ENCODE assay signal across 9 cellular contexts in the genomic region with DNA sequence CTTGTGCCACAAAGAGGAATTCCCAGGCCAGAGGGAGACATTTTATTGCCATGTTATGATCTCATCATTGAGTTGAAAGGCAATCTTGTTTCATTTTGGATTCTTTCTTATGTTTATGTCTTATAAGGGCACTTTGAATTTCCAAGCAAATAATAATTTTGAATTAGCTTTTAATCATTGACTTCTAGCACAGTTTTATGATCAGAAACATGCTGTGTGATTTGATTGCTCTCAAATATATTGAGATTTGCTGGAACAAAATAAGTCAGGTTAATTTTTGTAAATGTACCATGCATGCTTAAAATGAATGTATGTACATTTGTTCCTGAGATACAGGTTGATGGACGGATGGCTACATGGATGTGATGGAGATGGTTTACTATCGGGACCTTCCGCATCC. TPM values are rescaled to one million over a fixed set of nuclear protein-coding genes. Genes with fewer than 3 reads are reported as not detected.
DNase-seq lines count a peak whose midpoint lies in the region; ATAC-seq, FAIRE-seq and TF ChIP-seq lines count a peak whose summit lies in the region.
"Not testable (repeated sequence)": the region's sequence is repeated elsewhere in the genome, so short reads cannot be mapped to it uniquely, and the experiment has no call there.
"Had no signal": no experiment of that assay in that cellular context is flagged by ENCODE, and none has a peak within 500 bp of the region (broad histone marks: within the 10 kb centered on the region; RNA-seq: fewer than 3 reads in every experiment).

A gene (plus strand): TSS at position 301 of the 400 bp plus-strand sequence. CDS start 105 bp downstream, outside the sequence.

- H3K9me3 ChIP-seq in AG04450 (ENCODE audit: control insufficient read depth, insufficient read depth, low read length); SK-N-SH; esophagus (ENCODE audit: control insufficient read depth in 2 of 2, insufficient read depth in 1 of 2, low read depth in 1 of 2, low read length in 1 of 2); HepG2 (ENCODE audit: low read length); neural cell (ENCODE audit: low read length); testis: not testable (repeated sequence)

- not testable (repeated sequence) for TF ChIP-seq CTCF in AG04450 (IDR thresholded peaks at IDR 0.05; ENCODE audit: low read depth, low read length); SK-N-SH (IDR thresholded peaks at IDR 0.05); HepG2 (CRISPR knock-in tag; IDR thresholded peaks at IDR 0.05); neural cell (IDR thresholded peaks at IDR 0.05; ENCODE audit: poor library complexity, severe bottlenecking); testis (IDR thresholded peaks at IDR 0.05)

- not testable (repeated sequence) for H3K36me3 ChIP-seq in SK-N-SH (replicated peaks in 1 of 2; ENCODE audit: control insufficient read depth in 1 of 2, insufficient read depth in 2 of 2, low read length in 1 of 2); esophagus (ENCODE audit: control insufficient read depth in 2 of 2, insufficient read depth in 2 of 2, low read length in 1 of 2); HepG2 (replicated peaks in 1 of 2; ENCODE audit: control insufficient read depth in 1 of 2, insufficient read depth in 2 of 2, low read length in 2 of 2); neural cell (ENCODE audit: insufficient read depth, low read length); testis (ENCODE audit: low read depth, missing control alignments)

- not testable (repeated sequence) for FAIRE-seq in HepG2 (lab: Jason Lieb, UNC)

- H3K4me3 ChIP-seq in AG04450 (ENCODE audit: low read depth, low read length); SK-N-SH (ENCODE audit: low read depth in 2 of 2, low read length in 1 of 2); esophagus (ENCODE audit: low read depth in 1 of 2, low read length in 2 of 2); HepG2 (replicated peaks in 1 of 3; ENCODE audit: insufficient read depth in 1 of 3, low read depth in 2 of 3, low read length in 3 of 3); neural cell (ENCODE audit: low read length); testis: not testable (repeated sequence)

- H3K9ac ChIP-seq in SK-N-SH; HepG2 (ENCODE audit: insufficient read depth, low read depth, low read length); neural cell (ENCODE audit: low read length): not testable (repeated sequence)

- in situ Hi-C loops in HepG2 (cut with HindIII; ENCODE audit: extremely low pct_ligation_motif_present, low pct_unique_long_range_greater_than_20kb): not testable (repeated sequence)

- H3K79me2 ChIP-seq in SK-N-SH (ENCODE audit: insufficient read depth); HepG2 (ENCODE audit: insufficient read depth, low read length); neural cell (replicated peaks; ENCODE audit: insufficient read depth, low read length): not testable (repeated sequence)

- H3F3A ChIP-seq in SK-N-SH (replicated peaks; ENCODE audit: insufficient read depth); neural cell (ENCODE audit: insufficient read depth, low read length, poor library complexity, severe bottlenecking): not testable (repeated sequence)

- not testable (repeated sequence) for ATAC-seq in HepG2

- not testable (repeated sequence) for TF ChIP-seq EP300 in SK-N-SH (IDR thresholded peaks at IDR 0.05; ENCODE audit: borderline replicate concordance in 1 of 2, low read depth in 1 of 2, low read length in 1 of 2); HepG2 (IDR thresholded peaks at IDR 0.05; ENCODE audit: low read depth in 2 of 2, low read length in 2 of 2); HepG2 (CRISPR knock-in tag; IDR thresholded peaks at IDR 0.05; ENCODE audit: borderline replicate concordance); neural cell (conservative IDR thresholded peaks at IDR 0.05; ENCODE audit: poor library complexity, severe bottlenecking)

- TF ChIP-seq RAD21 in SK-N-SH (IDR thresholded peaks at IDR 0.05; ENCODE audit: low read length); HepG2 (CRISPR knock-in tag; IDR thresholded peaks at IDR 0.05); neural cell (conservative IDR thresholded peaks at IDR 0.05): not testable (repeated sequence)

- intact Hi-C loops in HepG2 (cut with micrococcal nuclease; ENCODE audit: unreplicated experiment); testis (cut with DNase I; ENCODE audit: low total_unique reads): not testable (repeated sequence)

- not testable (repeated sequence) for H4K20me1 ChIP-seq in SK-N-SH (ENCODE audit: insufficient read depth); HepG2 (ENCODE audit: insufficient read depth, low read length); neural cell (ENCODE audit: insufficient read depth)

- not testable (repeated sequence) for TF ChIP-seq POLR2A in HepG2 (IDR thresholded peaks at IDR 0.05; ENCODE audit: insufficient read depth in 1 of 2, low read depth in 2 of 2, low read length in 2 of 2); testis (IDR thresholded peaks at IDR 0.05)

- CTCF ChIA-PET in AG04450 (lab: Charles Lee); SK-N-SH (lab: Yijun Ruan, JAX); HepG2 (lab: Yijun Ruan, JAX; ENCODE audit: low intra/inter-chr PET ratio, low total read pairs): not testable (repeated sequence)

- not testable (repeated sequence) for H3K9me2 ChIP-seq in SK-N-SH; neural cell (ENCODE audit: insufficient read depth, low read length)

- not testable (repeated sequence) for H3K4me2 ChIP-seq in SK-N-SH; HepG2 (ENCODE audit: low read depth, low read length); neural cell (ENCODE audit: low read length)

- not testable (repeated sequence) for BruUV-seq in HepG2 (replicated peaks; lab: Mats Ljungman, UMichigan)

- POLR2A ChIA-PET in AG04450 (lab: Yijun Ruan, JAX); SK-N-SH (lab: Yijun Ruan, JAX); HepG2 (lab: Yijun Ruan, JAX): not testable (repeated sequence)

- H2AFZ ChIP-seq in SK-N-SH (ENCODE audit: low read depth); HepG2 (ENCODE audit: low read length); neural cell (ENCODE audit: low read depth, low read length): not testable (repeated sequence)

- H3K4me1 ChIP-seq in SK-N-SH (ENCODE audit: control insufficient read depth in 1 of 2, insufficient read depth in 2 of 2, low read depth in 1 of 2, low read length in 1 of 2); esophagus (ENCODE audit: control insufficient read depth in 2 of 2, insufficient read depth in 2 of 2, low read length in 1 of 2); HepG2 (ENCODE audit: insufficient read depth, low read length); testis: not testable (repeated sequence)

- not testable (repeated sequence) for H3K27ac ChIP-seq in AG04450 (ENCODE audit: low read depth, low read length); SK-N-SH (ENCODE audit: low read depth in 2 of 2, low read length in 1 of 2); adipose tissue (ENCODE audit: low read depth, low read length); esophagus (ENCODE audit: low read depth in 2 of 2, low read length in 1 of 2); HepG2 (ENCODE audit: extremely low read length, insufficient read depth, low read length); neural cell (ENCODE audit: low read length); testis

- H3K27me3 ChIP-seq in AG04450 (ENCODE audit: control insufficient read depth, insufficient read depth, low read length); SK-N-SH (ENCODE audit: insufficient read depth); esophagus (ENCODE audit: control insufficient read depth in 1 of 2, insufficient read depth in 2 of 2, low read length in 2 of 2); HepG2 (ENCODE audit: control insufficient read depth in 1 of 2, insufficient read depth in 2 of 2, low read length in 2 of 2); neural cell (ENCODE audit: insufficient read depth, low read depth, low read length); testis: not testable (repeated sequence)

- DNase-seq in AG04450 (ENCODE audit: low read depth, low spot score); LHCN-M2 (ENCODE audit: low read depth); SK-N-SH; HepG2 (ENCODE audit: low spot score); testis: not testable (repeated sequence)

- no CpG with 5 or more reads among the region's 3 CpGs for WGBS in SK-N-SH (ENCODE audit: low lambda C conversion rate)
- no CpG with 5 or more reads among the region's 3 CpGs for WGBS in adipose tissue, 3 donors
- no CpG with 5 or more reads among the region's 3 CpGs for WGBS in esophagus, 2 donors
- WGBS in HepG2 (ENCODE audit: low lambda C conversion rate): no CpG with 5 or more reads among the region's 3 CpGs
- no CpG with 5 or more reads among the region's 3 CpGs for WGBS in testis, 2 donors

RNA-seq across cellular contexts. Expression of the gene that starts here (rescaled TPM):
- polyA plus RNA-seq in AG04450 (2011; rRNA removed) (11.8 and 15.8 TPM in 2 replicates), SK-N-SH (2012; rRNA removed) (16.7 and 26.9 TPM in 2 replicates), adipose tissue (10 to 100 TPM; 11.6 to 20.5 (median 19.6) TPM), esophagus (10 to 100 TPM; 13.6 to 42.0 TPM), HepG2 (2011; rRNA removed) (65.3 and 97.4 TPM in 2 replicates), neural cell (13.9 and 15.9 TPM in 2 replicates), testis (ENCODE audit: insufficient read depth, low read depth, low replicate concordance) (19.8 TPM)
- 0.78 and 3.0 TPM in 2 replicates for polyA minus RNA-seq in AG04450 (2011; rRNA and poly(A)+ RNA removed)
- total RNA-seq in LHCN-M2 (2014; rRNA removed) (1.1 and 13.0 TPM in 2 replicates), HepG2 (2016; rRNA removed; fragmentation: Illumina TruSeq; extraction: Trizol) (4.8 and 11.0 TPM in 2 replicates), testis (10 to 100 TPM; 11.7 to 13.9 TPM)
- polyA plus RNA-seq in LHCN-M2 (2012): 2.2 TPM
- 11.1 and 11.3 TPM in 2 replicates for polyA plus RNA-seq in SK-N-SH (2012; cell fraction: cytosol; rRNA removed)
- 41.8 and 75.5 TPM in 2 replicates for polyA plus RNA-seq in SK-N-SH (2012; cell fraction: nucleus; rRNA removed)
- 1.1 and 2.6 TPM in 2 replicates for total RNA-seq in HepG2 (2016; cell fraction: cytosol; rRNA removed; fragmentation: Illumina TruSeq; extraction: Trizol; ENCODE audit: low read depth)
- total RNA-seq in HepG2 (2016; cell fraction: insoluble cytoplasmic fraction; rRNA removed; fragmentation: Illumina TruSeq; extraction: Trizol): 4.3 and 9.5 TPM in 2 replicates
- 4.0 and 4.2 TPM in 2 replicates for total RNA-seq in HepG2 (2016; cell fraction: membrane; rRNA removed; fragmentation: Illumina TruSeq; extraction: Trizol)
- 4.9 and 17.0 TPM in 2 replicates for total RNA-seq in HepG2 (2016; cell fraction: nucleus; rRNA removed; fragmentation: Illumina TruSeq; extraction: Trizol)
- polyA plus RNA-seq in HepG2 (2011; cell fraction: cytosol; rRNA removed): 30.8 and 41.5 TPM in 2 replicates
- 91.0 and 119 TPM in 2 replicates for polyA plus RNA-seq in HepG2 (2011; cell fraction: nucleus; rRNA removed)
- 13.5 and 19.9 TPM in 2 replicates for polyA plus RNA-seq in HepG2 (2012)
- 3.9 and 4.4 TPM in 2 replicates for polyA plus RNA-seq in HepG2 (2016; cell fraction: cytosol; fragmentation: Illumina TruSeq; extraction: Trizol; ENCODE audit: low read depth)
- polyA plus RNA-seq in HepG2 (2016; cell fraction: insoluble cytoplasmic fraction; fragmentation: Illumina TruSeq; extraction: Trizol; ENCODE audit: low read depth): 17.8 and 30.2 TPM in 2 replicates
- 7.8 and 8.1 TPM in 2 replicates for polyA plus RNA-seq in HepG2 (2016; cell fraction: membrane; fragmentation: Illumina TruSeq; extraction: Trizol; ENCODE audit: low read depth)
- 104 and 133 TPM in 2 replicates for polyA plus RNA-seq in HepG2 (2016; cell fraction: nucleus; fragmentation: Illumina TruSeq; extraction: Trizol; ENCODE audit: insufficient read depth, low read depth)
- polyA minus RNA-seq in HepG2 (2011; rRNA and poly(A)+ RNA removed; ENCODE audit: low replicate concordance): 0.92 and 1.1 TPM in 2 replicates
- polyA minus RNA-seq in HepG2 (2011; cell fraction: cytosol; rRNA and poly(A)+ RNA removed): 1.4 and 3.1 TPM in 2 replicates
- polyA minus RNA-seq in HepG2 (2011; cell fraction: nucleus; rRNA and poly(A)+ RNA removed): 6.7 and 7.5 TPM in 2 replicates
- 1.9 TPM in 1 of 2 replicates, not detected in the other for polyA minus RNA-seq in neural cell
- polyA plus RNA-seq: CD14-positive monocyte had no signal
